9 cellular contexts compared by ENCODE assay signal in the genomic region with DNA sequence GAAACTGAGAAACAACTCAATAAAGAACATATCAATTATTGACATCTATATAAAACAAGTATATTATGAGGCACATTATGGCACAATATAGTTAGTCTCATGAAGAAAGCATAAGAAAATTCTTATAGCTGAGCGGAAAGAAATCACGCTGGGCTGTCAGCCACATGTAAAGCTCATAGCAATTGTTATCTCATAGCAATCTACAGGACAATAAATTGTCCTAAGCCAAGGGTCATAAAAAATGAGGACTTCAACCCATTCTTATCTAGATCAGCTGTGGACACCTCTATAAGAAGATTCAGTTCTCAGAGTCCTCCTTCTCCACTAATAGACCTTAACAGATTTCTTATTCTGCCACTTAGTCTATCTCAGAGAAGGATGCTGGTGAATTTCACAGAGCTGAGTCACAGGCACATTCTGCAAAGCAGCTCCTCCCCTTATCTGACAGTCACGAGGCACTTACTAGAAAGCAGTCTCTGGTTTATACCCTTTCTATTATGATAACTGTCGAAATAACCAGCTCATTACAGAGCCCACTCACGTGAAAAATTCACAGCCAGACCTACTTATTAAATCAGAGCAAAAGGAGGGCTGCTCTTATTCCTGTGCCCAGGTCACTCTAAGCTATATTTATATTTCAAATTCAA.
DNase-seq lines count a peak whose midpoint lies in the region; ATAC-seq and TF ChIP-seq lines count a peak whose summit lies in the region.
"Had no signal": no experiment of that assay in that cellular context is flagged by ENCODE, and none has a peak within 500 bp of the region (broad histone marks: within the 10 kb centered on the region; RNA-seq: fewer than 3 reads in every experiment).

No MANE protein-coding gene starts in this region.

- H3K4me1 ChIP-seq in esophagus muscularis mucosa, result no peaks in the 10 kb centered on the region

- no peaks in the 10 kb centered on the region for H3K27me3 ChIP-seq in esophagus muscularis mucosa

- CTCF ChIA-PET in HEK293T (lab: Yijun Ruan, JAX), result interaction anchor here (0.5 to 0.7 kb wide), 3 partner anchors 22 to 167 kb away, joined by 3 to 4 read pairs (median 3); no protein-coding TSS in a partner anchor

- intact Hi-C loops in esophagus muscularis mucosa (cut with DNase I), result no loop called here

- TF ChIP-seq EP300 in esophagus muscularis mucosa (IDR thresholded peaks at IDR 0.05), result no peak

- no peak overlapping the region for H3K4me3 ChIP-seq in esophagus muscularis mucosa

- ATAC-seq in SK-N-SH treated with all-trans-retinoic acid at 6 μM for 48 hours (peak; percentile 100), HG03520 (IDR thresholded peaks at IDR 0.05; ENCODE audit: unreplicated experiment) (no peak)

- DNase-seq in HEK293T (ENCODE audit: extremely low spot score) (peak; percentile 41), foreskin melanocyte (peak; percentile 59), stromal cell of bone marrow (ENCODE audit: low read depth) (peak; percentile 29), NCI-H345 (lab: John Stamatoyannopoulos, UW) (no peak), esophagus muscularis mucosa (ENCODE audit: extremely low spot score) (no peak)
- DNase-seq: activated naive CD4-positive, alpha-beta T cell; Kasumi-1 had no signal

- H3K9me3 ChIP-seq in esophagus muscularis mucosa, result peaks cover 0 to 11% (median 4%) of the 10 kb centered on the region in 4 donors

- H3K27ac ChIP-seq in esophagus muscularis mucosa (replicated peaks in 1 of 4), result no peak overlapping the region

- 49% methylated on average over 5 of the region's 5 CpGs for WGBS in esophagus muscularis mucosa

- H3K36me3 ChIP-seq in esophagus muscularis mucosa, result no peaks in the 10 kb centered on the region

- no peak for TF ChIP-seq CTCF in esophagus muscularis mucosa (IDR thresholded peaks at IDR 0.05)

- TF ChIP-seq POLR2A in esophagus muscularis mucosa (IDR thresholded peaks at IDR 0.05; ENCODE audit: low read depth), result no peak

- POLR2A ChIA-PET in HEK293T (lab: Yijun Ruan, JAX), result no interaction called here

TF ChIP-seq in HEK293T, 16 proteins besides CTCF, POLR2A, EP300 and RAD21:
- TF ChIP-seq CTBP1 (IDR thresholded peaks at IDR 0.05; ENCODE audit: borderline replicate concordance) (no peak), ZNF384 (IDR thresholded peaks at IDR 0.05) (no peak)
- TF ChIP-seq, protein P1, sequence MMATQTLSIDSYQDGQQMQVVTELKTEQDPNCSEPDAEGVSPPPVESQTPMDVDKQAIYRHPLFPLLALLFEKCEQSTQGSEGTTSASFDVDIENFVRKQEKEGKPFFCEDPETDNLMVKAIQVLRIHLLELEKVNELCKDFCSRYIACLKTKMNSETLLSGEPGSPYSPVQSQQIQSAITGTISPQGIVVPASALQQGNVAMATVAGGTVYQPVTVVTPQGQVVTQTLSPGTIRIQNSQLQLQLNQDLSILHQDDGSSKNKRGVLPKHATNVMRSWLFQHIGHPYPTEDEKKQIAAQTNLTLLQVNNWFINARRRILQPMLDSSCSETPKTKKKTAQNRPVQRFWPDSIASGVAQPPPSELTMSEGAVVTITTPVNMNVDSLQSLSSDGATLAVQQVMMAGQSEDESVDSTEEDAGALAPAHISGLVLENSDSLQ (IDR thresholded peaks at IDR 0.05), result peak; percentile 38

TF ChIP-seq in SK-N-SH treated with all-trans-retinoic acid at 6 μM for 48 hours, 23 proteins besides CTCF, POLR2A, EP300 and RAD21 (continues in another document):
- TF ChIP-seq, protein P2, sequence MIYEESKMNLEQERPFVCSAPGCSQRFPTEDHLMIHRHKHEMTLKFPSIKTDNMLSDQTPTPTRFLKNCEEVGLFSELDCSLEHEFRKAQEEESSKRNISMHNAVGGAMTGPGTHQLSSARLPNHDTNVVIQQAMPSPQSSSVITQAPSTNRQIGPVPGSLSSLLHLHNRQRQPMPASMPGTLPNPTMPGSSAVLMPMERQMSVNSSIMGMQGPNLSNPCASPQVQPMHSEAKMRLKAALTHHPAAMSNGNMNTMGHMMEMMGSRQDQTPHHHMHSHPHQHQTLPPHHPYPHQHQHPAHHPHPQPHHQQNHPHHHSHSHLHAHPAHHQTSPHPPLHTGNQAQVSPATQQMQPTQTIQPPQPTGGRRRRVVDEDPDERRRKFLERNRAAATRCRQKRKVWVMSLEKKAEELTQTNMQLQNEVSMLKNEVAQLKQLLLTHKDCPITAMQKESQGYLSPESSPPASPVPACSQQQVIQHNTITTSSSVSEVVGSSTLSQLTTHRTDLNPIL (CRISPR knock-in tag; IDR thresholded peaks at IDR 0.05; ENCODE audit: low read depth), result peak; percentile 65
- TF ChIP-seq ZNF8 (CRISPR knock-in tag; IDR thresholded peaks at IDR 0.05) (no peak), ARNTL (CRISPR knock-in tag; IDR thresholded peaks at IDR 0.05; ENCODE audit: borderline replicate concordance, low read depth) (0 out of 2 replicates have a peak, but pooled peaks have one; percentile 63), ZNF565 (CRISPR knock-in tag; conservative IDR thresholded peaks at IDR 0.05; ENCODE audit: low read depth) (no peak), ZFP3 (CRISPR knock-in tag; IDR thresholded peaks at IDR 0.05) (no peak; the same call in 1 of the 2 replicates), ISL1 (CRISPR knock-in tag; IDR thresholded peaks at IDR 0.05) (peak; percentile 93)
- TF ChIP-seq, protein P3, sequence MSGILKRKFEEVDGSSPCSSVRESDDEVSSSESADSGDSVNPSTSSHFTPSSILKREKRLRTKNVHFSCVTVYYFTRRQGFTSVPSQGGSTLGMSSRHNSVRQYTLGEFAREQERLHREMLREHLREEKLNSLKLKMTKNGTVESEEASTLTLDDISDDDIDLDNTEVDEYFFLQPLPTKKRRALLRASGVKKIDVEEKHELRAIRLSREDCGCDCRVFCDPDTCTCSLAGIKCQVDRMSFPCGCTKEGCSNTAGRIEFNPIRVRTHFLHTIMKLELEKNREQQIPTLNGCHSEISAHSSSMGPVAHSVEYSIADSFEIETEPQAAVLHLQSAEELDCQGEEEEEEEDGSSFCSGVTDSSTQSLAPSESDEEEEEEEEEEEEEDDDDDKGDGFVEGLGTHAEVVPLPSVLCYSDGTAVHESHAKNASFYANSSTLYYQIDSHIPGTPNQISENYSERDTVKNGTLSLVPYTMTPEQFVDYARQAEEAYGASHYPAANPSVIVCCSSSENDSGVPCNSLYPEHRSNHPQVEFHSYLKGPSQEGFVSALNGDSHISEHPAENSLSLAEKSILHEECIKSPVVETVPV (CRISPR knock-in tag; IDR thresholded peaks at IDR 0.05), result peak; percentile 12; the same call in 1 of the 2 replicates
- TF ChIP-seq, protein P4, sequence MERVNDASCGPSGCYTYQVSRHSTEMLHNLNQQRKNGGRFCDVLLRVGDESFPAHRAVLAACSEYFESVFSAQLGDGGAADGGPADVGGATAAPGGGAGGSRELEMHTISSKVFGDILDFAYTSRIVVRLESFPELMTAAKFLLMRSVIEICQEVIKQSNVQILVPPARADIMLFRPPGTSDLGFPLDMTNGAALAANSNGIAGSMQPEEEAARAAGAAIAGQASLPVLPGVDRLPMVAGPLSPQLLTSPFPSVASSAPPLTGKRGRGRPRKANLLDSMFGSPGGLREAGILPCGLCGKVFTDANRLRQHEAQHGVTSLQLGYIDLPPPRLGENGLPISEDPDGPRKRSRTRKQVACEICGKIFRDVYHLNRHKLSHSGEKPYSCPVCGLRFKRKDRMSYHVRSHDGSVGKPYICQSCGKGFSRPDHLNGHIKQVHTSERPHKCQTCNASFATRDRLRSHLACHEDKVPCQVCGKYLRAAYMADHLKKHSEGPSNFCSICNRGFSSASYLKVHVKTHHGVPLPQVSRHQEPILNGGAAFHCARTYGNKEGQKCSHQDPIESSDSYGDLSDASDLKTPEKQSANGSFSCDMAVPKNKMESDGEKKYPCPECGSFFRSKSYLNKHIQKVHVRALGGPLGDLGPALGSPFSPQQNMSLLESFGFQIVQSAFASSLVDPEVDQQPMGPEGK (CRISPR knock-in tag; IDR thresholded peaks at IDR 0.05; ENCODE audit: borderline replicate concordance), result 0 out of 2 replicates have a peak, but pooled peaks have one; percentile 49
- TF ChIP-seq, protein P5, sequence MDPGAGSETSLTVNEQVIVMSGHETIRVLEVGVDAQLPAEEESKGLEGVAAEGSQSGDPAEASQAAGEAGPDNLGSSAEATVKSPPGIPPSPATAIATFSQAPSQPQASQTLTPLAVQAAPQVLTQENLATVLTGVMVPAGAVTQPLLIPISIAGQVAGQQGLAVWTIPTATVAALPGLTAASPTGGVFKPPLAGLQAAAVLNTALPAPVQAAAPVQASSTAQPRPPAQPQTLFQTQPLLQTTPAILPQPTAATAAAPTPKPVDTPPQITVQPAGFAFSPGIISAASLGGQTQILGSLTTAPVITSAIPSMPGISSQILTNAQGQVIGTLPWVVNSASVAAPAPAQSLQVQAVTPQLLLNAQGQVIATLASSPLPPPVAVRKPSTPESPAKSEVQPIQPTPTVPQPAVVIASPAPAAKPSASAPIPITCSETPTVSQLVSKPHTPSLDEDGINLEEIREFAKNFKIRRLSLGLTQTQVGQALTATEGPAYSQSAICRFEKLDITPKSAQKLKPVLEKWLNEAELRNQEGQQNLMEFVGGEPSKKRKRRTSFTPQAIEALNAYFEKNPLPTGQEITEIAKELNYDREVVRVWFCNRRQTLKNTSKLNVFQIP (CRISPR knock-in tag; IDR thresholded peaks at IDR 0.05; ENCODE audit: borderline replicate concordance, low read depth), result peak; percentile 54; the same call in 1 of the 2 replicates
- TF ChIP-seq, protein P6, sequence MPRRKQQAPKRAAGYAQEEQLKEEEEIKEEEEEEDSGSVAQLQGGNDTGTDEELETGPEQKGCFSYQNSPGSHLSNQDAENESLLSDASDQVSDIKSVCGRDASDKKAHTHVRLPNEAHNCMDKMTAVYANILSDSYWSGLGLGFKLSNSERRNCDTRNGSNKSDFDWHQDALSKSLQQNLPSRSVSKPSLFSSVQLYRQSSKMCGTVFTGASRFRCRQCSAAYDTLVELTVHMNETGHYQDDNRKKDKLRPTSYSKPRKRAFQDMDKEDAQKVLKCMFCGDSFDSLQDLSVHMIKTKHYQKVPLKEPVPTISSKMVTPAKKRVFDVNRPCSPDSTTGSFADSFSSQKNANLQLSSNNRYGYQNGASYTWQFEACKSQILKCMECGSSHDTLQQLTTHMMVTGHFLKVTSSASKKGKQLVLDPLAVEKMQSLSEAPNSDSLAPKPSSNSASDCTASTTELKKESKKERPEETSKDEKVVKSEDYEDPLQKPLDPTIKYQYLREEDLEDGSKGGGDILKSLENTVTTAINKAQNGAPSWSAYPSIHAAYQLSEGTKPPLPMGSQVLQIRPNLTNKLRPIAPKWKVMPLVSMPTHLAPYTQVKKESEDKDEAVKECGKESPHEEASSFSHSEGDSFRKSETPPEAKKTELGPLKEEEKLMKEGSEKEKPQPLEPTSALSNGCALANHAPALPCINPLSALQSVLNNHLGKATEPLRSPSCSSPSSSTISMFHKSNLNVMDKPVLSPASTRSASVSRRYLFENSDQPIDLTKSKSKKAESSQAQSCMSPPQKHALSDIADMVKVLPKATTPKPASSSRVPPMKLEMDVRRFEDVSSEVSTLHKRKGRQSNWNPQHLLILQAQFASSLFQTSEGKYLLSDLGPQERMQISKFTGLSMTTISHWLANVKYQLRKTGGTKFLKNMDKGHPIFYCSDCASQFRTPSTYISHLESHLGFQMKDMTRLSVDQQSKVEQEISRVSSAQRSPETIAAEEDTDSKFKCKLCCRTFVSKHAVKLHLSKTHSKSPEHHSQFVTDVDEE (CRISPR knock-in tag; IDR thresholded peaks at IDR 0.05), result 0 out of 2 replicates have a peak, but pooled peaks have one; percentile 61

Comparison
In these comparisons a context has a peak if more than half of its experiments do, and no peak if none do; other contexts are left out.
1. DNase-seq: peak in HEK293T (single experiment), foreskin melanocyte (single experiment) and stromal cell of bone marrow (single experiment); none in NCI-H345 (single experiment) and esophagus muscularis mucosa (single experiment).